9 cellular contexts compared by ENCODE assay signal in the genomic region with DNA sequence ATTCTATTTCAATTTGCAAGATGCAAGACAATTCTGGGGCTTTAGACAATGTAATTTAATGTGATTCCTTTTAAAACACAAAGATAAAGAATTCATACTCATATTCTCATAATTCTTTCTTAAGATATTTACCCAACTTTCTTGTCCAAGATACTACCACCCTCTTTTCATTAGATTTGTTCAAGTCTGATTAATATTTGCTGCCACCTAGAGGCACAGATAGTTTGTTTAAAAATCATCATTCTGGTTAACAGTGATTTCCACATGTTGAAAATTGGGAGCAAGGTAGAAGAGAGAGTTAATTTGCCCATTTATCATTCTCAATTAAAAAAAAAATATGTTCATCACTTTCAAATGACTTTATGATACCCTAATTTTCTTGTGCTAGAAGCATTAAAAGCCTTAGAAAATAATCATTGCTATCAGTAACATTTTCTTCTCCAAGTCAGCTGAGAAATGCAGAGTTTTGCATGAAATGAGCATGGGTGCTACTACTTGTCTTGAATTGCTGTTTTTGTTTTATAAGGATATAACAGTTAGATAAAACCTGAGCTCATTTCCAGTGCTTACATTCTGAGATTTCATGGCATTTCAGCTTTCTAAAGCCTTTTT. TPM values are rescaled to one million over a fixed set of nuclear protein-coding genes. Genes with fewer than 3 reads are reported as not detected.
DNase-seq lines count a peak whose midpoint lies in the region; ATAC-seq and TF ChIP-seq lines count a peak whose summit lies in the region.
"Had no signal": no experiment of that assay in that cellular context is flagged by ENCODE, and none has a peak within 500 bp of the region (broad histone marks: within the 10 kb centered on the region; RNA-seq: fewer than 3 reads in every experiment).

No MANE protein-coding gene starts in this region.

- no peaks in the 10 kb centered on the region for H3K27me3 Mint-ChIP-seq in chondrocyte (ENCODE audit: low read depth)
- H3K27me3 Mint-ChIP-seq in stimulated activated naive CD8-positive, alpha-beta T cell treated with anti-CD3 and anti-CD28 coated beads, Interleukin-15, amount 100 ng/mL, for 72 hours: no peaks in the 10 kb centered on the region
- H3K27me3 Mint-ChIP-seq: memory B cell had no signal

- H3K9ac ChIP-seq in Loucy (ENCODE audit: low read depth, low read length, poor library complexity, severe bottlenecking) (no peak overlapping the region), neural cell (ENCODE audit: low read length) (no peak overlapping the region)

- ATAC-seq in stimulated activated effector memory CD8-positive, alpha-beta T cell treated with anti-CD3 and anti-CD28 coated beads, Interleukin-12 subunit alpha, Interleukin-12 subunit beta, amount 100 ng/mL, for 72 hours: no peak
- ATAC-seq in esophagus mucosa: no peak
- no peak for ATAC-seq in stimulated activated naive CD8-positive, alpha-beta T cell treated with anti-CD3 and anti-CD28 coated beads, Interleukin-15, amount 100 ng/mL, for 72 hours

- H3K4me2 ChIP-seq in Loucy (ENCODE audit: low read depth, low read length, poor library complexity, severe bottlenecking) (no peak overlapping the region), neural cell (ENCODE audit: low read length) (no peak overlapping the region)

- H3K36me3 Mint-ChIP-seq in chondrocyte (ENCODE audit: low read depth): peaks cover 13% of the 10 kb centered on the region
- H3K36me3 Mint-ChIP-seq in stimulated activated effector memory CD8-positive, alpha-beta T cell treated with anti-CD3 and anti-CD28 coated beads, Interleukin-12 subunit alpha, Interleukin-12 subunit beta, amount 100 ng/mL, for 72 hours: peaks cover 100% of the 10 kb centered on the region

- H3K4me3 ChIP-seq in Loucy (ENCODE audit: low read length, poor library complexity, severe bottlenecking) (no peak overlapping the region), neural cell (ENCODE audit: low read length) (no peak overlapping the region)

- no peaks in the 10 kb centered on the region for H3K9me3 ChIP-seq in Loucy (ENCODE audit: insufficient read depth, low read depth, low read length)
- H3K9me3 ChIP-seq in neural cell (ENCODE audit: low read length): no peaks in the 10 kb centered on the region

- peaks cover 8% of the 10 kb centered on the region for H3K4me1 Mint-ChIP-seq in chondrocyte (ENCODE audit: low read depth)
- no peaks in the 10 kb centered on the region for H3K4me1 Mint-ChIP-seq in stimulated activated effector memory CD8-positive, alpha-beta T cell treated with anti-CD3 and anti-CD28 coated beads, Interleukin-12 subunit alpha, Interleukin-12 subunit beta, amount 100 ng/mL, for 72 hours
- H3K4me1 Mint-ChIP-seq in stimulated activated naive CD8-positive, alpha-beta T cell treated with anti-CD3 and anti-CD28 coated beads, Interleukin-15, amount 100 ng/mL, for 72 hours: no peaks in the 10 kb centered on the region
- H3K4me1 Mint-ChIP-seq: memory B cell had no signal

- H3K4me1 ChIP-seq in Loucy (ENCODE audit: insufficient read depth, low read length, poor library complexity, severe bottlenecking): no peaks in the 10 kb centered on the region

- no peak for TF ChIP-seq EP300 in neural cell (conservative IDR thresholded peaks at IDR 0.05; ENCODE audit: poor library complexity, severe bottlenecking)

- H2AFZ ChIP-seq in Loucy (ENCODE audit: low read length) (no peak overlapping the region), neural cell (ENCODE audit: low read depth, low read length) (no peak overlapping the region)

- in situ Hi-C loops in G401 (cut with HindIII; ENCODE audit: low sequenced_read_pairs): no loop called here

- no peak overlapping the region for H3K4me3 Mint-ChIP-seq in chondrocyte (ENCODE audit: unreplicated experiment)
- no peak overlapping the region for H3K4me3 Mint-ChIP-seq in stimulated activated effector memory CD8-positive, alpha-beta T cell treated with anti-CD3 and anti-CD28 coated beads, Interleukin-12 subunit alpha, Interleukin-12 subunit beta, amount 100 ng/mL, for 72 hours
- H3K4me3 Mint-ChIP-seq in stimulated activated naive CD8-positive, alpha-beta T cell treated with anti-CD3 and anti-CD28 coated beads, Interleukin-15, amount 100 ng/mL, for 72 hours: no peak overlapping the region
- H3K4me3 Mint-ChIP-seq: memory B cell had no signal

- H3F3A ChIP-seq in Loucy (ENCODE audit: low read depth): no peaks in the 10 kb centered on the region
- no peaks in the 10 kb centered on the region for H3F3A ChIP-seq in neural cell (ENCODE audit: insufficient read depth, low read length, poor library complexity, severe bottlenecking)

- H4K20me1 ChIP-seq in Loucy (ENCODE audit: insufficient read depth, low read length, poor library complexity, severe bottlenecking) (no peaks in the 10 kb centered on the region), neural cell (ENCODE audit: insufficient read depth) (no peaks in the 10 kb centered on the region)

- DNase-seq in G401 (ENCODE audit: low spot score): peak; percentile 52
- no peak for DNase-seq in chondrocyte (ENCODE audit: low spot score)
- DNase-seq in stimulated activated effector memory CD8-positive, alpha-beta T cell treated with anti-CD3 and anti-CD28 coated beads, Interleukin-12 subunit alpha, Interleukin-12 subunit beta, amount 100 ng/mL, for 72 hours (ENCODE audit: low spot score in 2 of 2): no peak
- DNase-seq in NCI-H1436 treated with DMSO at 0.1 percent for 48 hours (lab: John Stamatoyannopoulos, UW): no peak
- DNase-seq in stimulated activated naive CD8-positive, alpha-beta T cell treated with anti-CD3 and anti-CD28 coated beads, Interleukin-15, amount 100 ng/mL, for 72 hours: no peak

- H3K79me2 ChIP-seq in Loucy (ENCODE audit: insufficient read depth, low read length): no peaks in the 10 kb centered on the region
- no peaks in the 10 kb centered on the region for H3K79me2 ChIP-seq in neural cell (replicated peaks; ENCODE audit: insufficient read depth, low read length)

- TF ChIP-seq RAD21 in neural cell (conservative IDR thresholded peaks at IDR 0.05): peak; percentile 77

- no peaks in the 10 kb centered on the region for H3K9me3 Mint-ChIP-seq in chondrocyte (ENCODE audit: low read depth)
- no peaks in the 10 kb centered on the region for H3K9me3 Mint-ChIP-seq in stimulated activated effector memory CD8-positive, alpha-beta T cell treated with anti-CD3 and anti-CD28 coated beads, Interleukin-12 subunit alpha, Interleukin-12 subunit beta, amount 100 ng/mL, for 72 hours
- H3K9me3 Mint-ChIP-seq in stimulated activated naive CD8-positive, alpha-beta T cell treated with anti-CD3 and anti-CD28 coated beads, Interleukin-15, amount 100 ng/mL, for 72 hours: no peaks in the 10 kb centered on the region
- H3K9me3 Mint-ChIP-seq: memory B cell had no signal

- no peak overlapping the region for H3K27ac ChIP-seq in neural cell (ENCODE audit: low read length)

- H3K36me3 ChIP-seq in Loucy (ENCODE audit: insufficient read depth, low read length) (peaks cover 42% of the 10 kb centered on the region; the same call in 1 of the 2 replicates), neural cell (ENCODE audit: insufficient read depth, low read length) (no peaks in the 10 kb centered on the region)

- no peak overlapping the region for H3K27ac Mint-ChIP-seq in chondrocyte (ENCODE audit: unreplicated experiment)
- no peak overlapping the region for H3K27ac Mint-ChIP-seq in stimulated activated effector memory CD8-positive, alpha-beta T cell treated with anti-CD3 and anti-CD28 coated beads, Interleukin-12 subunit alpha, Interleukin-12 subunit beta, amount 100 ng/mL, for 72 hours
- no peak overlapping the region for H3K27ac Mint-ChIP-seq in stimulated activated naive CD8-positive, alpha-beta T cell treated with anti-CD3 and anti-CD28 coated beads, Interleukin-15, amount 100 ng/mL, for 72 hours
- H3K27ac Mint-ChIP-seq: memory B cell had no signal

- peak; percentile 69 for TF ChIP-seq CTCF in Loucy (conservative IDR thresholded peaks at IDR 0.05; ENCODE audit: low read length)
- TF ChIP-seq CTCF in chondrocyte (IDR thresholded peaks at IDR 0.05): peak; percentile 89
- peak; percentile 72 for TF ChIP-seq CTCF in neural cell (IDR thresholded peaks at IDR 0.05; ENCODE audit: poor library complexity, severe bottlenecking)

- no peaks in the 10 kb centered on the region for H3K27me3 ChIP-seq in Loucy (ENCODE audit: insufficient read depth, low read length, poor library complexity, severe bottlenecking)
- no peaks in the 10 kb centered on the region for H3K27me3 ChIP-seq in neural cell (ENCODE audit: insufficient read depth, low read depth, low read length)

- H3K9me2 ChIP-seq in Loucy (replicated peaks; ENCODE audit: low read depth, low read length): no peaks in the 10 kb centered on the region
- H3K9me2 ChIP-seq in neural cell (ENCODE audit: insufficient read depth, low read length): no peaks in the 10 kb centered on the region

TF ChIP-seq in neural cell, 6 proteins besides CTCF, POLR2A, EP300 and RAD21:
- TF ChIP-seq POLR2AphosphoS5 (IDR thresholded peaks at IDR 0.05): no peak
- TF ChIP-seq SMC3 (conservative IDR thresholded peaks at IDR 0.05; ENCODE audit: poor library complexity): peak; percentile 81

RNA-seq across cellular contexts. Expression of a gene that starts 11.6 kb away (rescaled TPM):
- total RNA-seq in G401 (2014; rRNA removed; shearing (Covaris generic)): 2.2 and 3.7 TPM in 2 replicates
- total RNA-seq in chondrocyte (11.2 to 15.9 TPM (median 13.3 TPM) in 3 replicates), esophagus mucosa (13.6 TPM)
- polyA plus RNA-seq in neural cell: 3.1 and 8.2 TPM in 2 replicates
- polyA minus RNA-seq in neural cell: 10.2 and 13.3 TPM in 2 replicates
